In genomic region chr2:84317135-84317534, GRCh38 we compare ENCODE assay signal across 37 cellular contexts.
"Had no signal": no experiment of that assay in that cellular context is flagged by ENCODE, and none has a peak within 500 bp of the region (broad histone marks: within the 10 kb centered on the region; RNA-seq: fewer than 3 reads in every experiment).

No MANE protein-coding gene starts in this region.

- H3K36me3 ChIP-seq: adrenal gland, ascending aorta, cardiac muscle cell had no signal

- H3K27me3 ChIP-seq: adrenal gland, ascending aorta, cardiac muscle cell had no signal

- ATAC-seq: activated CD8-positive, alpha-beta T cell treated with anti-CD3 and anti-CD28 coated beads for 36 hours; activated naive CD4-positive, alpha-beta T cell treated with anti-CD3 and anti-CD28 coated beads, Interleukin-2, amount 50 U/mL, for 72 hours; activated T-cell treated with anti-CD3 and anti-CD28 coated beads, Interleukin-2, amount 50 U/mL, for 4 hours; activated T-cell treated with anti-CD3 and anti-CD28 coated beads, Interleukin-2, amount 50 U/mL, for 72 hours; activated T-helper 17 cell treated with anti-CD3 and anti-CD28 coated beads, Interleukin-2, amount 50 U/mL, for 72 hours had no signal

- H3K27ac Mint-ChIP-seq: activated B cell treated with CpG ODN at 0.5 μM for 24 hours; activated CD4-positive, alpha-beta memory T cell treated with anti-CD3 and anti-CD28 coated beads for 36 hours; activated CD4-positive, alpha-beta T cell treated with anti-CD3 and anti-CD28 coated beads, Interleukin-2, amount 10 ng/mL, durations not matched to agents 24 days and 14 days; activated CD8-positive, alpha-beta T cell treated with anti-CD3 and anti-CD28 coated beads for 36 hours; activated naive CD4-positive, alpha-beta T cell treated with anti-CD3 and anti-CD28 coated beads for 36 hours; activated naive CD4-positive, alpha-beta T cell treated with anti-CD3 and anti-CD28 coated beads, Interleukin-2, amount 50 U/mL, for 72 hours; activated naive CD8-positive, alpha-beta T cell treated with anti-CD3 and anti-CD28 coated beads for 36 hours; activated T-cell treated with anti-CD3 and anti-CD28 coated beads, Interleukin-2, amount 50 U/mL, for 72 hours; activated T-helper 1 cell treated with anti-CD3 and anti-CD28 coated beads, Interleukin-12 subunit alpha, Interleukin-12 subunit beta, Interleukin-2, Interleukin-4 antibody, amounts not matched to agents 30 ng/mL and 10 ng/mL and 1 ng/mL, durations not matched to agents 14 hours and 24 hours and 36 hours; activated T-helper 17 cell treated with anti-CD3 and anti-CD28 coated beads, Interleukin-2, amount 50 U/mL, for 72 hours; brain; T-helper 1 cell treated with Interleukin-12 subunit alpha and Interleukin-12 subunit beta and Interleukin-4 antibody, amounts not matched to agents 30 μg/mL and 1 μg/mL, for 36 hours; T-helper 2 cell treated with Interferon-gamma antibody and Interleukin-4, amounts not matched to agents 5 μg/mL and 100 μg/mL, for 36 hours had no signal

- DNase-seq: activated B cell treated with CpG ODN at 0.5 μM for 24 hours; activated CD4-positive, alpha-beta memory T cell treated with anti-CD3 and anti-CD28 coated beads for 36 hours; activated CD4-positive, alpha-beta T cell treated with anti-CD3 and anti-CD28 coated beads for 4 hours; activated CD4-positive, alpha-beta T cell treated with anti-CD3 and anti-CD28 coated beads, Interleukin-2, amount 10 ng/mL, durations not matched to agents 24 days and 14 days; activated CD4-positive, alpha-beta T cell treated with anti-CD3 and anti-CD28 coated beads, Interleukin-2, amount 50 U/mL, for 1 hour; activated CD4-positive, alpha-beta T cell treated with anti-CD3 and anti-CD28 coated beads, Interleukin-2, amount 50 U/mL, for 4 hours; activated CD4-positive, CD25-positive, alpha-beta regulatory T cell treated with anti-CD3 and anti-CD28 coated beads, Interleukin-2, amount 50 U/mL, for 72 hours; activated CD8-positive, alpha-beta memory T cell treated with anti-CD3 and anti-CD28 coated beads, Interleukin-2, amount 50 U/mL, for 4 hours; activated CD8-positive, alpha-beta T cell treated with anti-CD3 and anti-CD28 coated beads for 36 hours; activated effector memory CD4-positive, alpha-beta T cell treated with anti-CD3 and anti-CD28 coated beads, Interleukin-2, amount 50 U/mL, for 16 hours; activated gamma-delta T cell treated with Interleukin-2 at 50 U/mL for 16 hours; activated naive CD4-positive, alpha-beta T cell; activated naive CD4-positive, alpha-beta T cell treated with anti-CD3 and anti-CD28 coated beads for 36 hours; activated naive CD4-positive, alpha-beta T cell treated with anti-CD3 and anti-CD28 coated beads, Interleukin-2, amount 50 U/mL, for 16 hours; activated naive CD8-positive, alpha-beta T cell treated with anti-CD3 and anti-CD28 coated beads for 36 hours; activated T-cell treated with anti-CD3 and anti-CD28 coated beads for 4 hours; activated T-cell treated with anti-CD3 and anti-CD28 coated beads, Interleukin-2, amount 50 U/mL, for 1 hour; activated T-cell treated with anti-CD3 and anti-CD28 coated beads, Interleukin-2, amount 50 U/mL, for 4 hours; activated T-cell treated with anti-CD3 and anti-CD28 coated beads, Interleukin-2, amount 50 U/mL, for 72 hours; adrenal gland; amniotic stem cell; caudate nucleus; T-helper 1 cell; T-helper 2 cell; T-helper 9 cell had no signal

- H3K4me3 Mint-ChIP-seq: activated B cell treated with CpG ODN at 0.5 μM for 24 hours; activated CD4-positive, alpha-beta memory T cell treated with anti-CD3 and anti-CD28 coated beads for 36 hours; activated CD4-positive, alpha-beta T cell treated with anti-CD3 and anti-CD28 coated beads, Interleukin-2, amount 10 ng/mL, durations not matched to agents 24 days and 14 days; activated CD8-positive, alpha-beta T cell treated with anti-CD3 and anti-CD28 coated beads for 36 hours; activated naive CD4-positive, alpha-beta T cell treated with anti-CD3 and anti-CD28 coated beads for 36 hours; activated naive CD8-positive, alpha-beta T cell treated with anti-CD3 and anti-CD28 coated beads for 36 hours; activated T-cell treated with anti-CD3 and anti-CD28 coated beads, Interleukin-2, amount 50 U/mL, for 4 hours; activated T-cell treated with anti-CD3 and anti-CD28 coated beads, Interleukin-2, amount 50 U/mL, for 72 hours; activated T-helper 1 cell treated with anti-CD3 and anti-CD28 coated beads, Interleukin-12 subunit alpha, Interleukin-12 subunit beta, Interleukin-2, Interleukin-4 antibody, amounts not matched to agents 30 ng/mL and 10 ng/mL and 1 ng/mL, durations not matched to agents 14 hours and 24 hours and 36 hours; activated T-helper 17 cell treated with anti-CD3 and anti-CD28 coated beads, Interleukin-2, amount 50 U/mL, for 72 hours; brain; central memory CD8-positive, alpha-beta T cell; T-helper 1 cell treated with Interleukin-12 subunit alpha and Interleukin-12 subunit beta and Interleukin-4 antibody, amounts not matched to agents 30 μg/mL and 1 μg/mL, for 36 hours; T-helper 2 cell treated with Interferon-gamma antibody and Interleukin-4, amounts not matched to agents 5 μg/mL and 100 μg/mL, for 36 hours had no signal

- H3K4me1 Mint-ChIP-seq: activated B cell treated with CpG ODN at 0.5 μM for 24 hours; activated T-helper 17 cell treated with anti-CD3 and anti-CD28 coated beads, Interleukin-2, amount 50 U/mL, for 72 hours had no signal

- H3K4me1 ChIP-seq: adrenal gland, ascending aorta had no signal

- H3K9me3 ChIP-seq: adrenal gland, ascending aorta had no signal

- H3K27ac ChIP-seq: adrenal gland, ascending aorta, cardiac muscle cell, VCaP had no signal

- H3K36me3 Mint-ChIP-seq: activated CD4-positive, alpha-beta memory T cell treated with anti-CD3 and anti-CD28 coated beads for 36 hours; activated naive CD4-positive, alpha-beta T cell treated with anti-CD3 and anti-CD28 coated beads, Interleukin-2, amount 50 U/mL, for 72 hours; activated naive CD8-positive, alpha-beta T cell treated with anti-CD3 and anti-CD28 coated beads for 36 hours; brain had no signal

- FAIRE-seq: bronchial epithelial cell, TTC549 had no signal

- H3K9me3 Mint-ChIP-seq: activated B cell treated with CpG ODN at 0.5 μM for 24 hours; activated CD4-positive, alpha-beta memory T cell treated with anti-CD3 and anti-CD28 coated beads for 36 hours; activated CD4-positive, alpha-beta T cell treated with anti-CD3 and anti-CD28 coated beads, Interleukin-2, amount 10 ng/mL, durations not matched to agents 24 days and 14 days; activated CD8-positive, alpha-beta T cell treated with anti-CD3 and anti-CD28 coated beads for 36 hours; activated naive CD4-positive, alpha-beta T cell treated with anti-CD3 and anti-CD28 coated beads for 36 hours; activated naive CD4-positive, alpha-beta T cell treated with anti-CD3 and anti-CD28 coated beads, Interleukin-2, amount 50 U/mL, for 72 hours; activated naive CD8-positive, alpha-beta T cell treated with anti-CD3 and anti-CD28 coated beads for 36 hours; activated T-cell treated with anti-CD3 and anti-CD28 coated beads, Interleukin-2, amount 50 U/mL, for 4 hours; activated T-cell treated with anti-CD3 and anti-CD28 coated beads, Interleukin-2, amount 50 U/mL, for 72 hours; activated T-helper 1 cell treated with anti-CD3 and anti-CD28 coated beads, Interleukin-12 subunit alpha, Interleukin-12 subunit beta, Interleukin-2, Interleukin-4 antibody, amounts not matched to agents 30 ng/mL and 10 ng/mL and 1 ng/mL, durations not matched to agents 14 hours and 24 hours and 36 hours; activated T-helper 17 cell treated with anti-CD3 and anti-CD28 coated beads, Interleukin-2, amount 50 U/mL, for 72 hours; brain; central memory CD8-positive, alpha-beta T cell; T-helper 1 cell treated with Interleukin-12 subunit alpha and Interleukin-12 subunit beta and Interleukin-4 antibody, amounts not matched to agents 30 μg/mL and 1 μg/mL, for 36 hours; T-helper 2 cell treated with Interferon-gamma antibody and Interleukin-4, amounts not matched to agents 5 μg/mL and 100 μg/mL, for 36 hours had no signal

- H3K27me3 Mint-ChIP-seq: activated B cell treated with CpG ODN at 0.5 μM for 24 hours, brain had no signal

- H3K4me3 ChIP-seq: adrenal gland, ascending aorta, cardiac muscle cell had no signal
